ENCODE assay signal across 20 cellular contexts in genomic region chr18:2538844-2539243, GRCh38. TPM values are rescaled to one million over a fixed set of nuclear protein-coding genes. Genes with fewer than 3 reads are reported as not detected.
DNase-seq lines count a peak whose midpoint lies in the region; TF ChIP-seq lines count a peak whose summit lies in the region.
"Had no signal": no experiment of that assay in that cellular context is flagged by ENCODE, and none has a peak within 500 bp of the region (broad histone marks: within the 10 kb centered on the region; RNA-seq: fewer than 3 reads in every experiment).

No MANE protein-coding gene starts in this region.

- TF ChIP-seq CTCF in uterus (IDR thresholded peaks at IDR 0.05), result no peak

- no peak for TF ChIP-seq POLR2A in uterus (IDR thresholded peaks at IDR 0.05)

- no peaks in the 10 kb centered on the region for H3K27me3 ChIP-seq in uterus

- H3K4me1 ChIP-seq in uterus, result no peaks in the 10 kb centered on the region

- peak; percentile 25 for DNase-seq in NCI-H2107 treated with DMSO at 0.1 percent for 48 hours (lab: John Stamatoyannopoulos, UW; ENCODE audit: unreplicated experiment)
- no peak for DNase-seq in NCI-H2107 (lab: John Stamatoyannopoulos, UW)
- DNase-seq in NCI-H69 (lab: John Stamatoyannopoulos, UW), result peak; percentile 77
- peak; percentile 79 for DNase-seq in fibroblast of peridontal ligament (ENCODE audit: extremely low read depth)
- no peak for DNase-seq in uterus
- DNase-seq in DMS153 treated with DMSO at 0.1 percent for 48 hours (lab: John Stamatoyannopoulos, UW; ENCODE audit: unreplicated experiment), result no peak
- no peak for DNase-seq in activated CD8-positive, alpha-beta memory T cell treated with anti-CD3 and anti-CD28 coated beads for 24 hours
- no peak for DNase-seq in NCI-H345 (lab: John Stamatoyannopoulos, UW)
- DNase-seq: activated CD4-positive, CD25-positive, alpha-beta regulatory T cell treated with anti-CD3 and anti-CD28 coated beads, Interleukin-2, amount 50 U/mL, for 72 hours; CD4-positive, CD25-positive, alpha-beta regulatory T cell; cerebellar nuclear complex; GM23248; KG1; natural killer cell; NCI-H1417 treated with DMSO at 0.1 percent for 48 hours; NK-92 treated with Interleukin-12 subunit alpha and Interleukin-12 subunit beta, amount 100 ng/mL, for 24 hours; stimulated activated CD4-positive, alpha-beta T cell treated with anti-CD3 and anti-CD28 coated beads, Interleukin-12 subunit alpha, Interleukin-12 subunit beta, amount 100 ng/mL, for 4 hours; trophoblast cell had no signal

- no peaks in the 10 kb centered on the region for H3K9me3 ChIP-seq in uterus
- H3K9me3 ChIP-seq: A549 had no signal

- peak overlapping the region; percentile 15 to 69 for H3K27ac ChIP-seq in uterus
- H3K27ac ChIP-seq: A549, GM23248 had no signal

- intact Hi-C loops in uterus (cut with DNase I; ENCODE audit: low total_unique reads), result no loop called here

- no peaks in the 10 kb centered on the region for H3K36me3 ChIP-seq in uterus

- no peak overlapping the region for H3K4me3 ChIP-seq in uterus
- H3K4me3 ChIP-seq: A549, GM23248, lung had no signal

RNA-seq across cellular contexts. Expression of gene METTL4, which starts 32.5 kb away (rescaled TPM):
- total RNA-seq in uterus, result 10 to 100 TPM in 3 of 4 donors, 1 to 10 TPM in 1; 6.7 to 22.9 (median 18.5) TPM

RNA-seq across cellular contexts. Expression of gene NDC80, which starts 32.5 kb away (rescaled TPM):
- total RNA-seq in uterus, result 10 to 100 TPM in 1 of 4 donors, 1 to 10 TPM in 1, under 1 TPM in 2; 0.26 to 21.2 (median 0.80) TPM

Comparison
In these comparisons a context has a peak if more than half of its experiments do, and no peak if none do; other contexts are left out.
1. DNase-seq: peak in NCI-H2107 treated with DMSO at 0.1 percent for 48 hours (single experiment), NCI-H69 (single experiment) and fibroblast of peridontal ligament (single experiment); none in NCI-H2107 (single experiment), uterus (0 of 2), DMS153 treated with DMSO at 0.1 percent for 48 hours (single experiment), activated CD8-positive, alpha-beta memory T cell treated with anti-CD3 and anti-CD28 coated beads for 24 hours (single experiment) and NCI-H345 (single experiment).